In the genomic region with DNA sequence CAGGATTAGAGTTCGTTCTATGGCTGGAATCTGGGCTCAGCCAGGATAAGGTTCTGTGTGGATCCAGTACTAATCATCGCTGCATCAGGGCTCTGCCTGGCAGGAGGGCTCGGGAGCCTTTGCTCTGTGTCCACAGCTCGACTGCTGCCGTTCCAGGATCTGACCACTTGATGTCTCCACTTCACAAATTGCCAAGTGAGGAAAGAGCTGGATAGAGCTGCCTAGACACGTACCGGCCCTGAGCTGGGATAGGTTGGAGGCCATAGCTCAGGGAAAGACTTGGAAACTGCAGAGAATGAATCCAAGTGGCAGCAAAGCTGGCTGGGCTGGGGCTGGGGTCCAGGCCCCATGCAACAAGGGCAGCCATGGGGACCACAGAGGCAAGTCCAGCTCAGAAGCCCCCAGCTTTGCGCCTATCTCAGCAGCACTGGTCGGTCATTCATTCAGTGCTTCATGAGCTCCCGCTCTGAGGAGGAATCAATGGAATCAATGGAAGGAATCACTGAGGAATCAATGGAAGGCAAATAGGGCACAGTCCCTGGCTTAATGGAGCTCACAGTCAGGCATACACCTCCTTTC, we compare ENCODE assay signal across 8 cellular contexts. TPM values are rescaled to one million over a fixed set of nuclear protein-coding genes. Genes with fewer than 3 reads are reported as not detected.
DNase-seq lines count a peak whose midpoint lies in the region; ATAC-seq, FAIRE-seq and TF ChIP-seq lines count a peak whose summit lies in the region.

No MANE protein-coding gene starts in this region.

- no peaks in the 10 kb centered on the region for H3K79me2 ChIP-seq in keratinocyte (ENCODE audit: control insufficient read depth, insufficient read depth, low read length)

- dilution Hi-C loops in keratinocyte (cut with MboI; ENCODE audit: extremely low pct_ligation_motif_present, low sequenced_read_pairs): no loop called here

- peak; percentile 94 for TF ChIP-seq CTCF in AG04450 (IDR thresholded peaks at IDR 0.05; ENCODE audit: low read depth, low read length)
- peak; percentile 88 for TF ChIP-seq CTCF in WERI-Rb-1 (IDR thresholded peaks at IDR 0.05; ENCODE audit: low read depth, low read length)
- TF ChIP-seq CTCF in breast epithelium (IDR thresholded peaks at IDR 0.05): peak; percentile 46 to 84 (median 83)
- peak; percentile 87 to 96 (median 94) for TF ChIP-seq CTCF in keratinocyte (optimal IDR thresholded peaks at IDR 0.05 in 1 of 3, IDR thresholded peaks at IDR 0.05 in 1 of 3, conservative IDR thresholded peaks at IDR 0.05 in 1 of 3; ENCODE audit: extremely low read depth in 1 of 3, insufficient read depth in 2 of 3, low read length in 3 of 3)

- H3K9ac ChIP-seq in keratinocyte (ENCODE audit: control insufficient read depth, extremely low read depth, insufficient read depth, low read length): no peak overlapping the region

- H3K9me3 ChIP-seq in AG04450 (ENCODE audit: control insufficient read depth, insufficient read depth, low read length) (no peaks in the 10 kb centered on the region), WERI-Rb-1 (ENCODE audit: severe bottlenecking) (no peaks in the 10 kb centered on the region), breast epithelium (no peaks in the 10 kb centered on the region), keratinocyte (ENCODE audit: control insufficient read depth, low read depth, low read length) (no peaks in the 10 kb centered on the region)

- no peak overlapping the region for H3K4me3 ChIP-seq in AG04450 (ENCODE audit: low read depth, low read length)
- no peak overlapping the region for H3K4me3 ChIP-seq in WERI-Rb-1 (ENCODE audit: low read depth, low read length)
- no peak overlapping the region for H3K4me3 ChIP-seq in breast epithelium
- H3K4me3 ChIP-seq in keratinocyte (ENCODE audit: control insufficient read depth in 2 of 3, extremely low read depth in 1 of 3, insufficient read depth in 2 of 3, low read depth in 1 of 3, low read length in 3 of 3): no peak overlapping the region

- peak; percentile 84 for FAIRE-seq in keratinocyte (lab: Jason Lieb, UNC)

- DNase-seq in AG04450 (ENCODE audit: low read depth, low spot score) (peak; percentile 75), NCI-H226 (peak; percentile 79), WERI-Rb-1 (peak; percentile 88), breast epithelium (ENCODE audit: low spot score in 2 of 2) (peak; percentile 74 to 76), keratinocyte (ENCODE audit: low read depth, low spot score) (peak; percentile 41)
- peak; percentile 22 to 42 for DNase-seq in stimulated activated CD4-positive, alpha-beta T cell treated with anti-CD3 and anti-CD28 coated beads, Interleukin-1b, Interleukin-23, amount 100 ng/mL, for 1 hour (ENCODE audit: low read depth in 2 of 2)

- peak overlapping the region; percentile 82 for H2AFZ ChIP-seq in keratinocyte (ENCODE audit: control insufficient read depth, low read length)

- POLR2A ChIA-PET in AG04450 (lab: Yijun Ruan, JAX): interaction anchor here (0.5 to 1.3 kb wide), 6 partner anchors 18 to 332 kb away, joined by 3 to 6 read pairs (median 3); no protein-coding TSS in a partner anchor

- no peak for TF ChIP-seq POLR2A in breast epithelium (IDR thresholded peaks at IDR 0.05)

- no peaks in the 10 kb centered on the region for H3K4me1 ChIP-seq in breast epithelium
- H3K4me1 ChIP-seq in keratinocyte (ENCODE audit: control insufficient read depth, extremely low read depth, insufficient read depth, low read length): peaks cover 16% of the 10 kb centered on the region

- ATAC-seq in GM18861 (IDR thresholded peaks at IDR 0.05; ENCODE audit: unreplicated experiment): peak; percentile 53
- peak; percentile 56 for ATAC-seq in HG03135 (IDR thresholded peaks at IDR 0.05; ENCODE audit: unreplicated experiment)

- H4K20me1 ChIP-seq in keratinocyte (ENCODE audit: control insufficient read depth, extremely low read depth, insufficient read depth, low read length): no peaks in the 10 kb centered on the region

- no peak overlapping the region for H3K27ac ChIP-seq in AG04450 (ENCODE audit: low read depth, low read length)
- peak overlapping the region; percentile 26; the same call in 1 of the 2 replicates for H3K27ac ChIP-seq in WERI-Rb-1
- no peak overlapping the region for H3K27ac ChIP-seq in breast epithelium
- no peak overlapping the region for H3K27ac ChIP-seq in keratinocyte (ENCODE audit: control insufficient read depth, insufficient read depth, low read length)

- intact Hi-C loops in breast epithelium (cut with DNase I; ENCODE audit: low total_unique reads): loop anchor here (10.0 kb wide), 1 partner anchor 104 kb away; no protein-coding TSS in a partner anchor

- H3K9me1 ChIP-seq in keratinocyte (ENCODE audit: control insufficient read depth, extremely low read depth, insufficient read depth, low read length): no peaks in the 10 kb centered on the region

- CTCF ChIA-PET in AG04450 (lab: Charles Lee): interaction anchor here (0.5 to 6.9 kb wide), 55 partner anchors 9 to 592 kb away, joined by 3 to 125 read pairs (median 7); a partner anchor contains a TSS

- H3K36me3 ChIP-seq in WERI-Rb-1: no peaks in the 10 kb centered on the region
- H3K36me3 ChIP-seq in breast epithelium: no peaks in the 10 kb centered on the region
- no peaks in the 10 kb centered on the region for H3K36me3 ChIP-seq in keratinocyte (ENCODE audit: control insufficient read depth in 2 of 2, extremely low read depth in 1 of 2, insufficient read depth in 2 of 2, low read length in 2 of 2)

- H3K4me2 ChIP-seq in keratinocyte (ENCODE audit: control insufficient read depth, extremely low read depth, insufficient read depth, low read depth, low read length): peak overlapping the region; percentile 11

- H3K27me3 ChIP-seq in AG04450 (ENCODE audit: control insufficient read depth, insufficient read depth, low read length): no peaks in the 10 kb centered on the region
- no peaks in the 10 kb centered on the region for H3K27me3 ChIP-seq in WERI-Rb-1 (ENCODE audit: insufficient read depth, low read depth, severe bottlenecking)
- no peaks in the 10 kb centered on the region for H3K27me3 ChIP-seq in breast epithelium
- no peaks in the 10 kb centered on the region for H3K27me3 ChIP-seq in keratinocyte (ENCODE audit: control insufficient read depth, extremely low read depth, insufficient read depth, low read length)

RNA-seq across cellular contexts. Expression of a gene that starts 38.0 kb away (rescaled TPM):
- 29.1 and 36.1 TPM in 2 replicates for polyA plus RNA-seq in AG04450 (2011; rRNA removed)
- 29.1 and 36.9 TPM in 2 replicates for polyA minus RNA-seq in AG04450 (2011; rRNA and poly(A)+ RNA removed)
- total RNA-seq in breast epithelium: 10 to 100 TPM; 24.0 to 41.6 (median 40.3) TPM
- polyA plus RNA-seq in keratinocyte: 13.8 to 25.2 TPM (median 20.4 TPM) in 3 replicates
- polyA plus RNA-seq in keratinocyte (2011; ENCODE audit: low read depth): 249 TPM
- polyA plus RNA-seq in keratinocyte (2011; cell fraction: cytosol; rRNA removed): 15.7 and 22.8 TPM in 2 replicates
- 30.5 and 40.4 TPM in 2 replicates for polyA plus RNA-seq in keratinocyte (2011; cell fraction: nucleus; rRNA removed)
- 58.4 and 64.0 TPM in 2 replicates for polyA plus RNA-seq in keratinocyte (2012; ENCODE audit: low replicate concordance)
- polyA minus RNA-seq in keratinocyte: 7.4 to 27.4 TPM (median 7.8 TPM) in 3 replicates
- polyA minus RNA-seq in keratinocyte (2011; cell fraction: cytosol; rRNA and poly(A)+ RNA removed): 16.5 TPM
- 14.8 and 40.6 TPM in 2 replicates for polyA minus RNA-seq in keratinocyte (2011; cell fraction: nucleus; rRNA and poly(A)+ RNA removed)

Comparison
In these comparisons a context has a peak if more than half of its experiments do, and no peak if none do; other contexts are left out.
1. DNase-seq: peak in every context shown above with its lines; median percentile 88 in WERI-Rb-1; 79 in NCI-H226; 75 in AG04450; 75 in breast epithelium; 41 in keratinocyte; 32 in stimulated activated CD4-positive, alpha-beta T cell treated with anti-CD3 and anti-CD28 coated beads, Interleukin-1b, Interleukin-23, amount 100 ng/mL, for 1 hour.